Comparison of ENCODE assay signal across 12 cellular contexts in the genomic region with DNA sequence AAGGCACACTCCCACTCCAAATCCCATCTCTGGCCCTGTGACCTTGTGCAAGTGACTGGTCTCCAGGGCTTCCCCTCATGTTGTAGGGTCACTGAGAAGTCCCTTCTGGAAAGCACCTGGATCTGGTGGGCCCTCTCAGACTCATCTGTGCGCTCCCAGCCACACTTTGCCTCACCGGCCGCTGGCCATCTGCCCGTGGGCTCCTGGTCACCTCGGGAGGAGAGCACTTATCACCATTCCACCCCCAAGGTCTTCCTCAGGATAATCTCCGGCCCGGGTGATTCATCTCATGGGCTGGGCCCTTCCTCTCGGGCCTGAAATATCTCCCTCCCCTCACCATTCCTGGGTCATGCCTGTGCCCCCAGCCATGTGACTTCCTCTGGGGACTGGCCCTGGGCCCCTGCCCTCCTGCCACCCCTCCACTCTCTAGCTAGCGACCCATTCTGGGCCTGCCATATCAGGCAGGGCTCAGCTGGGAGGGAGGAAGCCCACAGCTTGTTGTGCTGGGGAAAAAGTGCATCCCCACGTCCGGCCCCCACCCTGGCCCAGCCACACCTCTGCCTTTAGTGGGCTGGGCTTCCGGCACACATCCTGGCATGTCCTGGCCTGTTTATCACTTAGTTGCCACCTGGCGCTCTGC. TPM values are rescaled to one million over a fixed set of nuclear protein-coding genes. Genes with fewer than 3 reads are reported as not detected.
DNase-seq lines count a peak whose midpoint lies in the region; ATAC-seq and TF ChIP-seq lines count a peak whose summit lies in the region.
"Had no signal": no experiment of that assay in that cellular context is flagged by ENCODE, and none has a peak within 500 bp of the region (broad histone marks: within the 10 kb centered on the region; RNA-seq: fewer than 3 reads in every experiment).

No MANE protein-coding gene starts in this region.

- H3K4me3 ChIP-seq in Caco-2 (ENCODE audit: low read depth, low read length), result no peak overlapping the region

- no peaks in the 10 kb centered on the region for H3K27me3 ChIP-seq in Caco-2 (replicated peaks; ENCODE audit: control insufficient read depth, insufficient read depth, low read length)

- H3K36me3 Mint-ChIP-seq in Caco-2 (ENCODE audit: insufficient read depth, unreplicated experiment), result no peaks in the 10 kb centered on the region

- no peaks in the 10 kb centered on the region for H3K4me1 ChIP-seq in Caco-2

- CTCF ChIA-PET in Caco-2 (lab: Charles Lee), result no interaction called here

- ATAC-seq in stimulated activated naive CD8-positive, alpha-beta T cell treated with anti-CD3 and anti-CD28 coated beads, Interleukin-15, amount 100 ng/mL, for 72 hours, result peak; percentile 54
- ATAC-seq in GM21786 (IDR thresholded peaks at IDR 0.05; ENCODE audit: unreplicated experiment), result no peak

- no peaks in the 10 kb centered on the region for H3K9me3 ChIP-seq in Caco-2

- BruUV-seq in Caco-2 (replicated peaks; lab: Mats Ljungman, UMichigan), result no TSS peak

- H3K9me3 Mint-ChIP-seq in stimulated activated naive CD8-positive, alpha-beta T cell treated with anti-CD3 and anti-CD28 coated beads, Interleukin-15, amount 100 ng/mL, for 72 hours, result peaks cover 0 to 20% of the 10 kb centered on the region in 2 donors
- no peaks in the 10 kb centered on the region for H3K9me3 Mint-ChIP-seq in Caco-2 (ENCODE audit: unreplicated experiment)
- H3K9me3 Mint-ChIP-seq: dendritic cell treated with granulocyte-macrophage colony-stimulating factor and Interleukin-4, amounts not matched to agents 40 ng/mL and 50 ng/mL, for 4 days had no signal

- no peak for TF ChIP-seq CTCF in Caco-2 (IDR thresholded peaks at IDR 0.05; ENCODE audit: insufficient read depth in 1 of 2, low read depth in 1 of 2, low read length in 1 of 2, severe bottlenecking in 1 of 2, unreplicated experiment in 1 of 2)

- H3K4me1 Mint-ChIP-seq in stimulated activated naive CD8-positive, alpha-beta T cell treated with anti-CD3 and anti-CD28 coated beads, Interleukin-15, amount 100 ng/mL, for 72 hours, result peaks cover 33% of the 10 kb centered on the region
- no peaks in the 10 kb centered on the region for H3K4me1 Mint-ChIP-seq in Caco-2 (ENCODE audit: low read depth, unreplicated experiment)

- no peaks in the 10 kb centered on the region for H3K36me3 ChIP-seq in Caco-2 (ENCODE audit: control insufficient read depth, insufficient read depth, low read length)

- POLR2A ChIA-PET in Caco-2 (lab: Charles Lee), result no interaction called here

- DNase-seq in activated T-cell treated with anti-CD3 and anti-CD28 coated beads for 1 hour (ENCODE audit: low read depth) (peak; percentile 39), activated T-cell treated with anti-CD3 and anti-CD28 coated beads for 4 hours (no peak), ecto neural progenitor cell (ENCODE audit: low spot score) (peak; percentile 39), midbrain (lab: John Stamatoyannopoulos, UW) (no peak), Caco-2 (no peak)
- peak; percentile 31 for DNase-seq in activated CD4-positive, alpha-beta T cell treated with anti-CD3 and anti-CD28 coated beads for 48 hours
- DNase-seq in stimulated activated naive CD8-positive, alpha-beta T cell treated with anti-CD3 and anti-CD28 coated beads, Interleukin-15, amount 100 ng/mL, for 72 hours, result peak in 1 of 2 donors; percentile 70
- DNase-seq: AML-193, HCEC 1CT, NCI-H526 treated with DMSO at 0.1 percent for 48 hours had no signal

- H3K27me3 Mint-ChIP-seq in stimulated activated naive CD8-positive, alpha-beta T cell treated with anti-CD3 and anti-CD28 coated beads, Interleukin-15, amount 100 ng/mL, for 72 hours, result no peaks in the 10 kb centered on the region
- H3K27me3 Mint-ChIP-seq in Caco-2 (ENCODE audit: insufficient read depth, unreplicated experiment), result peaks cover 5% of the 10 kb centered on the region

- peak overlapping the region; percentile 39 to 64 for H3K4me3 Mint-ChIP-seq in stimulated activated naive CD8-positive, alpha-beta T cell treated with anti-CD3 and anti-CD28 coated beads, Interleukin-15, amount 100 ng/mL, for 72 hours
- H3K4me3 Mint-ChIP-seq in Caco-2 (ENCODE audit: unreplicated experiment), result no peak overlapping the region
- H3K4me3 Mint-ChIP-seq: dendritic cell treated with granulocyte-macrophage colony-stimulating factor and Interleukin-4, amounts not matched to agents 40 ng/mL and 50 ng/mL, for 4 days had no signal

- H3K27ac Mint-ChIP-seq in stimulated activated naive CD8-positive, alpha-beta T cell treated with anti-CD3 and anti-CD28 coated beads, Interleukin-15, amount 100 ng/mL, for 72 hours, result peak overlapping the region; percentile 92 to 95
- H3K27ac Mint-ChIP-seq in Caco-2 (ENCODE audit: unreplicated experiment), result no peak overlapping the region
- H3K27ac Mint-ChIP-seq: dendritic cell treated with granulocyte-macrophage colony-stimulating factor and Interleukin-4, amounts not matched to agents 40 ng/mL and 50 ng/mL, for 4 days had no signal

- intact Hi-C loops in Caco-2 (cut with micrococcal nuclease; ENCODE audit: unreplicated experiment), result no loop called here

RNA-seq across cellular contexts. Expression of a gene that starts 10.6 kb away (rescaled TPM):
- 0.58 and 1.1 TPM in 2 replicates for total RNA-seq in Caco-2 (2022)

Comparison
In these comparisons a context has a peak if more than half of its experiments do, and no peak if none do; other contexts are left out.
1. DNase-seq: peak in activated T-cell treated with anti-CD3 and anti-CD28 coated beads for 1 hour (single experiment), activated CD4-positive, alpha-beta T cell treated with anti-CD3 and anti-CD28 coated beads for 48 hours (single experiment) and ecto neural progenitor cell (single experiment); none in activated T-cell treated with anti-CD3 and anti-CD28 coated beads for 4 hours (single experiment), midbrain (single experiment) and Caco-2 (0 of 2).